18 cellular contexts compared by ENCODE assay signal in the genomic region with DNA sequence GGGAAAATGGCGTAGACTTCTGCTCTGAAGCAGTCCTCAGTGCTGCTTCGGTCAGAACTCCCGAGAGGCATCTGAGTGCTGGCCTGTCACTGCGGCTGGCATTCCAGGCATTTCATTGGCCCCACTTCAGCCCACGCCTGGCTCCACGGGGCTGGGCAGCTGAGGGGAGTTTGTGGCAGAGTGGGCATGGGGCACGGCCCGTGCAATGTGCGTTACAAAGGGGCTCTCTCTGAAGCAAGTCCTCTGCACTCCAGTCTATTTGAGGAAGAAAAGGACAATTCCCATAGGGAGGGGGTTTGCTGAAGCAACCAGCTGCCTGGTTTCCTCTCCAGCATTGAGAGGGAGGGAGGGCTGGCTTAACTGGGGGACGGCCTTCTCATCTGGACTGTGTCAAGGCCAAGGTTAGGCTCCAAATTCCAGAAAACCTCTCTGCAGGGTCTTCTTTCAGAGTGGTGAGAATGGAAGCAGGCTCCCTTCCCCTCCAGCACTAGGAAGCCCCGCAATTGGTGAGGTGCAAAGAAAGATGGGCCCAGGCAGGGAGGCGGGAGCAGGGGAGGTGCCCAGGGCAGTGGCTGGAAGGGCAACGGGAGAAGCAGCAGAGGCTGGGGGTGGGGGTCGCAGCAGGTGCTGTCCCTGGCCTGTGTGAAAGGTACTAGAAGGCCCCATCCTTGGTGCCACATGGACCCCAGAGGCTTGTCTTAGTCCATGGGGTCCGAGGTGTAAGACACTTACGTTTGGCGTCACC. TPM values are rescaled to one million over a fixed set of nuclear protein-coding genes. Genes with fewer than 3 reads are reported as not detected.
DNase-seq lines count a peak whose midpoint lies in the region; ATAC-seq, FAIRE-seq and TF ChIP-seq lines count a peak whose summit lies in the region.
"Had no signal": no experiment of that assay in that cellular context is flagged by ENCODE, and none has a peak within 500 bp of the region (broad histone marks: within the 10 kb centered on the region; RNA-seq: fewer than 3 reads in every experiment).

No MANE protein-coding gene starts in this region.

- H3K9me3 Mint-ChIP-seq in activated T-helper 2 cell treated with anti-CD3 and anti-CD28 coated beads, Interferon-gamma antibody, Interleukin-2, Interleukin-4, amounts not matched to agents 10 μg/mL and 5 μg/mL and 100 μg/mL, durations not matched to agents 14 hours and 24 hours and 36 hours: no peaks in the 10 kb centered on the region
- H3K9me3 Mint-ChIP-seq: activated T-cell treated with anti-CD3 and anti-CD28 coated beads, Interleukin-2, amount 50 U/mL, for 24 hours had no signal

- H3K9me3 ChIP-seq in ascending aorta: no peaks in the 10 kb centered on the region
- no peaks in the 10 kb centered on the region for H3K9me3 ChIP-seq in left ventricle myocardium inferior (replicated peaks)
- no peaks in the 10 kb centered on the region for H3K9me3 ChIP-seq in upper lobe of right lung
- H3K9me3 ChIP-seq: mucosa of descending colon, pancreas had no signal

- TF ChIP-seq CTCF in ascending aorta (IDR thresholded peaks at IDR 0.05): no peak
- TF ChIP-seq CTCF in left ventricle myocardium inferior (IDR thresholded peaks at IDR 0.05; ENCODE audit: borderline replicate concordance): no peak
- TF ChIP-seq CTCF in upper lobe of right lung (IDR thresholded peaks at IDR 0.05): no peak

- H3K4me1 Mint-ChIP-seq in activated T-helper 2 cell treated with anti-CD3 and anti-CD28 coated beads, Interferon-gamma antibody, Interleukin-2, Interleukin-4, amounts not matched to agents 10 μg/mL and 5 μg/mL and 100 μg/mL, durations not matched to agents 14 hours and 24 hours and 36 hours (ENCODE audit: low read depth): peaks cover 4% of the 10 kb centered on the region

- TF ChIP-seq POLR2A in GM12892 (IDR thresholded peaks at IDR 0.05; ENCODE audit: low read depth, low read length): no peak

- H3K36me3 ChIP-seq in ascending aorta: peaks cover 4 to 9% of the 10 kb centered on the region in 2 donors
- H3K36me3 ChIP-seq in left ventricle myocardium inferior: no peaks in the 10 kb centered on the region
- no peaks in the 10 kb centered on the region for H3K36me3 ChIP-seq in upper lobe of right lung

- ATAC-seq in upper lobe of right lung: peak; percentile 76
- ATAC-seq in GM21619 (IDR thresholded peaks at IDR 0.05; ENCODE audit: unreplicated experiment): no peak
- ATAC-seq: mucosa of descending colon had no signal

- peak overlapping the region; percentile 78 to 79 for H3K27ac ChIP-seq in ascending aorta
- H3K27ac ChIP-seq in left ventricle myocardium inferior (replicated peaks): peak overlapping the region; percentile 85
- peak overlapping the region; percentile 74 for H3K27ac ChIP-seq in upper lobe of right lung
- H3K27ac ChIP-seq: pancreas had no signal

- no peaks in the 10 kb centered on the region for H3K36me3 Mint-ChIP-seq in activated T-helper 2 cell treated with anti-CD3 and anti-CD28 coated beads, Interferon-gamma antibody, Interleukin-2, Interleukin-4, amounts not matched to agents 10 μg/mL and 5 μg/mL and 100 μg/mL, durations not matched to agents 14 hours and 24 hours and 36 hours (ENCODE audit: low read depth)

- no peaks in the 10 kb centered on the region for H3K27me3 Mint-ChIP-seq in activated T-helper 2 cell treated with anti-CD3 and anti-CD28 coated beads, Interferon-gamma antibody, Interleukin-2, Interleukin-4, amounts not matched to agents 10 μg/mL and 5 μg/mL and 100 μg/mL, durations not matched to agents 14 hours and 24 hours and 36 hours (ENCODE audit: low read depth)
- H3K27me3 Mint-ChIP-seq: activated T-cell treated with anti-CD3 and anti-CD28 coated beads, Interleukin-2, amount 50 U/mL, for 24 hours had no signal

- no peak overlapping the region for H3K27ac Mint-ChIP-seq in activated T-helper 2 cell treated with anti-CD3 and anti-CD28 coated beads, Interferon-gamma antibody, Interleukin-2, Interleukin-4, amounts not matched to agents 10 μg/mL and 5 μg/mL and 100 μg/mL, durations not matched to agents 14 hours and 24 hours and 36 hours
- H3K27ac Mint-ChIP-seq: activated T-cell treated with anti-CD3 and anti-CD28 coated beads, Interleukin-2, amount 50 U/mL, for 24 hours had no signal

- intact Hi-C loops in ascending aorta (cut with DNase I): no loop called here
- intact Hi-C loops in left ventricle myocardium inferior (cut with micrococcal nuclease): no loop called here
- intact Hi-C loops in posterior vena cava (cut with DNase I): no loop called here
- intact Hi-C loops in upper lobe of right lung (cut with DNase I): loop anchor here (10.0 kb wide), 1 partner anchor 45 kb away; no protein-coding TSS in a partner anchor
- intact Hi-C loops in activated T-helper 2 cell treated with anti-CD3 and anti-CD28 coated beads, Interferon-gamma antibody, Interleukin-2, Interleukin-4, amounts not matched to agents 10 μg/mL and 5 μg/mL and 100 μg/mL, durations not matched to agents 14 hours and 24 hours and 36 hours (cut with micrococcal nuclease): no loop called here

- H3K4me3 ChIP-seq in ascending aorta (no peak overlapping the region), left ventricle myocardium inferior (peak overlapping the region; percentile 6), upper lobe of right lung (no peak overlapping the region)
- H3K4me3 ChIP-seq: mucosa of descending colon, pancreas had no signal

- no peak overlapping the region for H3K4me3 Mint-ChIP-seq in activated T-helper 2 cell treated with anti-CD3 and anti-CD28 coated beads, Interferon-gamma antibody, Interleukin-2, Interleukin-4, amounts not matched to agents 10 μg/mL and 5 μg/mL and 100 μg/mL, durations not matched to agents 14 hours and 24 hours and 36 hours (ENCODE audit: low read depth)
- H3K4me3 Mint-ChIP-seq: activated T-cell treated with anti-CD3 and anti-CD28 coated beads, Interleukin-2, amount 50 U/mL, for 24 hours had no signal

- FAIRE-seq in GM12892 (lab: Jason Lieb, UNC): no peak
- FAIRE-seq in urothelium cell line (lab: Jason Lieb, UNC): no peak
- FAIRE-seq: endothelial cell of umbilical vein, HTR-8/SVneo, islet of Langerhans, pancreas had no signal

- DNase-seq in ascending aorta (ENCODE audit: low spot score in 2 of 2): peak in 1 of 2 donors; percentile 72
- peak; percentile 53 for DNase-seq in left ventricle myocardium inferior
- DNase-seq in posterior vena cava (ENCODE audit: low spot score): peak; percentile 79
- DNase-seq in upper lobe of right lung: peak; percentile 79
- DNase-seq in GM12892 (ENCODE audit: insufficient read length): no peak
- no peak for DNase-seq in urothelium cell line (ENCODE audit: low spot score)
- DNase-seq in activated T-helper 2 cell treated with anti-CD3 and anti-CD28 coated beads, Interferon-gamma antibody, Interleukin-2, Interleukin-4, amounts not matched to agents 10 μg/mL and 5 μg/mL and 100 μg/mL, durations not matched to agents 14 hours and 24 hours and 36 hours (ENCODE audit: low spot score): no peak
- DNase-seq: activated CD4-positive, alpha-beta T cell treated with anti-CD3 and anti-CD28 coated beads for 48 hours; activated T-cell treated with anti-CD3 and anti-CD28 coated beads, Interleukin-2, amount 50 U/mL, for 24 hours; GOT3; mucosa of descending colon; NCI-H1694 treated with DMSO at 0.1 percent for 48 hours; NCI-H510A treated with DMSO at 0.1 percent for 48 hours; pancreas had no signal

- no peaks in the 10 kb centered on the region for H3K27me3 ChIP-seq in ascending aorta
- no peaks in the 10 kb centered on the region for H3K27me3 ChIP-seq in left ventricle myocardium inferior (ENCODE audit: low read depth)
- no peaks in the 10 kb centered on the region for H3K27me3 ChIP-seq in upper lobe of right lung
- H3K27me3 ChIP-seq: pancreas had no signal

- H3K4me1 ChIP-seq in ascending aorta (peaks cover 8 to 15% of the 10 kb centered on the region in 2 donors), left ventricle myocardium inferior (peaks cover 40% of the 10 kb centered on the region), upper lobe of right lung (peaks cover 25% of the 10 kb centered on the region)
- H3K4me1 ChIP-seq: pancreas had no signal

RNA-seq across cellular contexts. Expression of gene GPR157, which starts 21.1 kb away (rescaled TPM):
- total RNA-seq in ascending aorta: 7.1 TPM
- 48.4 TPM for total RNA-seq in left ventricle myocardium inferior
- total RNA-seq in posterior vena cava: 1 to 10 TPM; 8.3 to 9.9 TPM
- 19.0 TPM for total RNA-seq in upper lobe of right lung
- polyA plus RNA-seq in GM12892 (2012; ENCODE audit: missing spikeins): 7.4 TPM
- total RNA-seq in activated T-helper 2 cell treated with anti-CD3 and anti-CD28 coated beads, Interferon-gamma antibody, Interleukin-2, Interleukin-4, amounts not matched to agents 10 μg/mL and 5 μg/mL and 100 μg/mL, durations not matched to agents 14 hours and 24 hours and 36 hours: 6.9 and 7.7 TPM in 2 replicates

Comparison
In these comparisons a context has a peak if more than half of its experiments do, and no peak if none do; other contexts are left out.
1. DNase-seq: peak in left ventricle myocardium inferior (single experiment), posterior vena cava (single experiment) and upper lobe of right lung (single experiment); none in GM12892 (single experiment), urothelium cell line (single experiment) and activated T-helper 2 cell treated with anti-CD3 and anti-CD28 coated beads, Interferon-gamma antibody, Interleukin-2, Interleukin-4, amounts not matched to agents 10 μg/mL and 5 μg/mL and 100 μg/mL, durations not matched to agents 14 hours and 24 hours and 36 hours (single experiment).
2. Peak in every context shown above with its lines, with median percentiles within 50 percentile points of each other: H3K27ac ChIP-seq.